Comparison of ENCODE assay signal across 9 cellular contexts in genomic region chr11:132158091-132158490, GRCh38.
DNase-seq lines count a peak whose midpoint lies in the region; TF ChIP-seq lines count a peak whose summit lies in the region.
"Had no signal": no experiment of that assay in that cellular context is flagged by ENCODE, and none has a peak within 500 bp of the region (broad histone marks: within the 10 kb centered on the region; RNA-seq: fewer than 3 reads in every experiment).

No MANE protein-coding gene starts in this region.

- no peak overlapping the region for H3K27ac ChIP-seq in DOHH2 (ENCODE audit: low read depth, low read length)

- no peaks in the 10 kb centered on the region for H3F3A ChIP-seq in DOHH2 (ENCODE audit: control insufficient read depth, insufficient read depth)

- H3K36me3 ChIP-seq in DOHH2 (ENCODE audit: control insufficient read depth, low read length), result no peaks in the 10 kb centered on the region
- H3K36me3 ChIP-seq in kidney epithelial cell (ENCODE audit: control insufficient read depth, insufficient read depth, low read length), result no peaks in the 10 kb centered on the region

- peak; percentile 18 for TF ChIP-seq CTCF in DOHH2 (IDR thresholded peaks at IDR 0.05; ENCODE audit: low read depth, low read length, poor library complexity, severe bottlenecking)
- peak; percentile 64 for TF ChIP-seq CTCF in LNCaP clone FGC (IDR thresholded peaks at IDR 0.05; ENCODE audit: control insufficient read depth, extremely low read depth, insufficient read depth)
- TF ChIP-seq CTCF in kidney epithelial cell (IDR thresholded peaks at IDR 0.05; ENCODE audit: insufficient read depth, low read length, poor library complexity, severe bottlenecking), result peak; percentile 54

- no peaks in the 10 kb centered on the region for H3K79me2 ChIP-seq in DOHH2 (ENCODE audit: control insufficient read depth, low read length)

- H3K4me3 ChIP-seq in DOHH2 (ENCODE audit: low read length) (no peak overlapping the region), LNCaP clone FGC (ENCODE audit: low read depth, low read length) (no peak overlapping the region), kidney epithelial cell (ENCODE audit: low read depth, low read length) (no peak overlapping the region)

- H3K4me2 ChIP-seq in DOHH2 (ENCODE audit: low read length), result no peak overlapping the region

- H3K27me3 ChIP-seq in DOHH2 (ENCODE audit: control insufficient read depth, low read length) (no peaks in the 10 kb centered on the region), kidney epithelial cell (ENCODE audit: control insufficient read depth, insufficient read depth, low read length) (no peaks in the 10 kb centered on the region)

- H3K9me3 ChIP-seq in DOHH2 (ENCODE audit: control insufficient read depth, insufficient read depth, low read length), result no peaks in the 10 kb centered on the region; the same call in 1 of the 2 replicates

- no peaks in the 10 kb centered on the region for H3K9me2 ChIP-seq in DOHH2 (replicated peaks; ENCODE audit: control insufficient read depth, low read length)

- peak; percentile 4 for DNase-seq in LNCaP clone FGC (ENCODE audit: low read depth)
- DNase-seq in SHP77 treated with DMSO at 0.1 percent for 48 hours (lab: John Stamatoyannopoulos, UW), result peak; percentile 49
- no peak for DNase-seq in kidney epithelial cell (ENCODE audit: low read depth)
- no peak for DNase-seq in cerebellar cortex (ENCODE audit: low spot score)
- DNase-seq in medulla oblongata (ENCODE audit: extremely low spot score), result no peak
- no peak for DNase-seq in effector CD8-positive, alpha-beta T cell (lab: John Stamatoyannopoulos, UW)
- no peak for DNase-seq in DMS79 (lab: John Stamatoyannopoulos, UW)
- DNase-seq: left cardiac atrium had no signal

- H3K4me1 ChIP-seq in DOHH2 (ENCODE audit: control insufficient read depth, low read length), result no peaks in the 10 kb centered on the region

- H4K20me1 ChIP-seq in DOHH2 (ENCODE audit: control insufficient read depth, insufficient read depth, low read depth, low read length), result no peaks in the 10 kb centered on the region

Comparison
In these comparisons a context has a peak if more than half of its experiments do, and no peak if none do; other contexts are left out.
1. DNase-seq: peak in LNCaP clone FGC (single experiment) and SHP77 treated with DMSO at 0.1 percent for 48 hours (single experiment); none in kidney epithelial cell (single experiment), cerebellar cortex (single experiment), medulla oblongata (single experiment), effector CD8-positive, alpha-beta T cell (single experiment) and DMS79 (single experiment).
2. Peak in every context shown above with its lines, with median percentiles within 50 percentile points of each other: CTCF ChIP-seq.